Comparison of ENCODE assay signal across 1 cellular context in the genomic region with DNA sequence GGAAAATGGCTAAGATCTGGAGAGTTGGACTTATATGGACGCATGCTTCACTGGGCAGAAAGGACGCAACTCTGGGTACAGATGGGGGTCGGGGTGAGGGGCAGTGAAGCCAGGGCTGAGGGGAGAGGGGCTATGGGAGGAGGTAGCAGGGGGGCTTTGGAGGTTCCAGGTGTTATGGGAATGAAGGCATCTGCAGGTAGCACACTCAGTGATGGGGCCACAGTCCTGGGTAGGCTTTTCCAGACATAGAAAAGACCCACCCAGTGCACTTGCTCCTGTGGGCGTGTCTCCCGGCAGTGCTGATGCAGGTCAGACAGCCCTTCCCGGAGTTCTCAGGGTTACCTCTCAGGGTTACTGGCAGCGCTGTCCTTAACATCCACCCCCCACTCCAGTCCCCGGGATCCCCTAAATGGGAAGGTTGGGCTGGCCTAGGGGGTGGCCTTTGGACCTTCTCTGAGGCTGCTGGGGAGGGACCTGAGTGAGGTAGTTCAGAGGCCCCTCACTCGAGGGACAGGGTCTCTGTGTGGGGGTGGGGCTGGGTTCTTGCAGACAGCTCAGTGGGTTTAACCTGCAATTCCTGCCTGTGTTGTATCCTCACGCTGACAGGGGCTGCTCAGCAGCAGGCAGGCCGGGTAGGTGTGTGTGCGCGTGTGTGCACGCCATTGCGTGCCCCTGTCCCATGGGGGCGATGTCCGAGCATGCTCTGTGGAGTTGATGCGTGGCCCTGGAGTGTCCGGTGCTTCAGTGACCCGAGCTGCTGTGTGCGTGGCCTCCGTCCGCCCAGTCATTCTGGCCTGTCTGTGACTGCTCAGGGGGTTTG.
TF ChIP-seq lines count a peak whose summit lies in the region.

No MANE protein-coding gene starts in this region.

TF ChIP-seq in HepG2, 621 proteins besides CTCF, POLR2A, EP300 and RAD21 (continued from another document and continues in another):
- no peak for TF ChIP-seq ZKSCAN5 (CRISPR knock-in tag; IDR thresholded peaks at IDR 0.05)
- no peak for TF ChIP-seq ISL2 (CRISPR knock-in tag; IDR thresholded peaks at IDR 0.05)
- TF ChIP-seq TFAP4 (IDR thresholded peaks at IDR 0.05; ENCODE audit: borderline replicate concordance, low read depth): no peak
- no peak for TF ChIP-seq ARNTL (CRISPR knock-in tag; IDR thresholded peaks at IDR 0.05)
- TF ChIP-seq ZNF281 (CRISPR knock-in tag; IDR thresholded peaks at IDR 0.05; ENCODE audit: borderline replicate concordance): 0 out of 2 replicates have a peak, but pooled peaks have one; percentile 12
- TF ChIP-seq, protein P1, sequence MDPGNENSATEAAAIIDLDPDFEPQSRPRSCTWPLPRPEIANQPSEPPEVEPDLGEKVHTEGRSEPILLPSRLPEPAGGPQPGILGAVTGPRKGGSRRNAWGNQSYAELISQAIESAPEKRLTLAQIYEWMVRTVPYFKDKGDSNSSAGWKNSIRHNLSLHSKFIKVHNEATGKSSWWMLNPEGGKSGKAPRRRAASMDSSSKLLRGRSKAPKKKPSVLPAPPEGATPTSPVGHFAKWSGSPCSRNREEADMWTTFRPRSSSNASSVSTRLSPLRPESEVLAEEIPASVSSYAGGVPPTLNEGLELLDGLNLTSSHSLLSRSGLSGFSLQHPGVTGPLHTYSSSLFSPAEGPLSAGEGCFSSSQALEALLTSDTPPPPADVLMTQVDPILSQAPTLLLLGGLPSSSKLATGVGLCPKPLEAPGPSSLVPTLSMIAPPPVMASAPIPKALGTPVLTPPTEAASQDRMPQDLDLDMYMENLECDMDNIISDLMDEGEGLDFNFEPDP (CRISPR knock-in tag; conservative IDR thresholded peaks at IDR 0.05): no peak
- no peak for TF ChIP-seq ZNF841 (CRISPR knock-in tag; IDR thresholded peaks at IDR 0.05; ENCODE audit: borderline replicate concordance)
- TF ChIP-seq BCLAF1 (IDR thresholded peaks at IDR 0.05): no peak
- no peak for TF ChIP-seq NFKBIZ (CRISPR knock-in tag; IDR thresholded peaks at IDR 0.05)
- no peak for TF ChIP-seq ZNF770 (CRISPR knock-in tag; IDR thresholded peaks at IDR 0.05)
- TF ChIP-seq ZNF382 (CRISPR knock-in tag; IDR thresholded peaks at IDR 0.05; ENCODE audit: borderline replicate concordance): no peak
- TF ChIP-seq, protein P2, sequence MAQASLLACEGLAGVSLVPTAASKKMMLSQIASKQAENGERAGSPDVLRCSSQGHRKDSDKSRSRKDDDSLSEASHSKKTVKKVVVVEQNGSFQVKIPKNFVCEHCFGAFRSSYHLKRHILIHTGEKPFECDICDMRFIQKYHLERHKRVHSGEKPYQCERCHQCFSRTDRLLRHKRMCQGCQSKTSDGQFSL (CRISPR knock-in tag; IDR thresholded peaks at IDR 0.05): 0 out of 2 replicates have a peak, but pooled peaks have one; percentile 27
- TF ChIP-seq MTF1 (CRISPR knock-in tag; IDR thresholded peaks at IDR 0.05): no peak
- TF ChIP-seq, protein P3, sequence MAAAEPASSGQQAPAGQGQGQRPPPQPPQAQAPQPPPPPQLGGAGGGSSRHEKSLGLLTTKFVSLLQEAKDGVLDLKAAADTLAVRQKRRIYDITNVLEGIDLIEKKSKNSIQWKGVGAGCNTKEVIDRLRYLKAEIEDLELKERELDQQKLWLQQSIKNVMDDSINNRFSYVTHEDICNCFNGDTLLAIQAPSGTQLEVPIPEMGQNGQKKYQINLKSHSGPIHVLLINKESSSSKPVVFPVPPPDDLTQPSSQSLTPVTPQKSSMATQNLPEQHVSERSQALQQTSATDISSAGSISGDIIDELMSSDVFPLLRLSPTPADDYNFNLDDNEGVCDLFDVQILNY (CRISPR knock-in tag; conservative IDR thresholded peaks at IDR 0.05): no peak
- no peak for TF ChIP-seq FOSL1 (CRISPR knock-in tag; IDR thresholded peaks at IDR 0.05; ENCODE audit: borderline replicate concordance)
- no peak for TF ChIP-seq NFRKB (IDR thresholded peaks at IDR 0.05)
- TF ChIP-seq ZBTB38 (CRISPR knock-in tag; IDR thresholded peaks at IDR 0.05): peak; percentile 53; the same call in 1 of the 2 replicates
- TF ChIP-seq SAP130 (CRISPR knock-in tag; IDR thresholded peaks at IDR 0.05; ENCODE audit: low read depth): no peak
- no peak for TF ChIP-seq FOXK2 (IDR thresholded peaks at IDR 0.05)
- TF ChIP-seq ZNF329 (CRISPR knock-in tag; IDR thresholded peaks at IDR 0.05; ENCODE audit: low read depth): no peak
- no peak for TF ChIP-seq ZNF446 (CRISPR knock-in tag; IDR thresholded peaks at IDR 0.05)
- no peak for TF ChIP-seq HOXA9 (CRISPR knock-in tag; IDR thresholded peaks at IDR 0.05; ENCODE audit: borderline replicate concordance)
- TF ChIP-seq ZNF687 (CRISPR knock-in tag; IDR thresholded peaks at IDR 0.05): peak; percentile 38
- TF ChIP-seq THRA (CRISPR knock-in tag; IDR thresholded peaks at IDR 0.05; ENCODE audit: borderline replicate concordance): no peak
- TF ChIP-seq GMEB1 (CRISPR knock-in tag; IDR thresholded peaks at IDR 0.05; ENCODE audit: borderline replicate concordance): no peak
- TF ChIP-seq PHF8 (CRISPR knock-in tag; IDR thresholded peaks at IDR 0.05): no peak
- no peak for TF ChIP-seq NFKB2 (CRISPR knock-in tag; IDR thresholded peaks at IDR 0.05; ENCODE audit: borderline replicate concordance)
- no peak for TF ChIP-seq NR1H2 (CRISPR knock-in tag; IDR thresholded peaks at IDR 0.05; ENCODE audit: borderline replicate concordance, low read depth)
- TF ChIP-seq, protein P4, sequence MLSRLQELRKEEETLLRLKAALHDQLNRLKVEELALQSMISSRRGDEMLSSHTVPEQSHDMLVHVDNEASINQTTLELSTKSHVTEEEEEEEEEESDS (CRISPR knock-in tag; IDR thresholded peaks at IDR 0.05; ENCODE audit: borderline replicate concordance): no peak
